ENCODE assay signal across 1 cellular context in the genomic region with DNA sequence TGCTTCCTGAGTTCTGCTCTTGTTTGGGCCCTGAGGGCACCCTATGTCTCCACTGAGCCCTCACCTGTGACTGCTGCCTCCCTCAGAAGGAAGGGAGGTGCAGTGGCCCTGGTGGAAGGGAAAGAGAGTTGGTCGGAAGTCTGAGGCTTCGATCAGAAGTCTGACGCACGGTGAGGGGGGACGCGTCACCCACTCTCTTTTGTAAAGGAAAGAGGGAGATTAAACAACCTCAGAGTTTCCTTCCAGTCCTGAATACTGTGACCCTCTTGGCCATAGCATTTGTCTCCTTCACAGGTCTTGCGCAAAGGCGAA.
TF ChIP-seq lines count a peak whose summit lies in the region.

No MANE protein-coding gene starts in this region.

TF ChIP-seq in H1, 55 proteins besides CTCF, POLR2A, EP300 and RAD21:
- TF ChIP-seq KDM5A (IDR thresholded peaks at IDR 0.05; ENCODE audit: low read length) (no peak), SP4 (IDR thresholded peaks at IDR 0.05; ENCODE audit: low read length) (no peak), TAF7 (optimal IDR thresholded peaks at IDR 0.05; ENCODE audit: borderline replicate concordance, low read depth, low read length) (no peak), TAF1 (IDR thresholded peaks at IDR 0.05; ENCODE audit: low read depth, low read length) (no peak), CBX8 (IDR thresholded peaks at IDR 0.05; ENCODE audit: borderline replicate concordance, low read depth, low read length) (no peak), CREB1 (IDR thresholded peaks at IDR 0.05) (no peak), TBP (IDR thresholded peaks at IDR 0.05; ENCODE audit: low read depth, low read length) (no peak), EGR1 (IDR thresholded peaks at IDR 0.05; ENCODE audit: borderline replicate concordance, low read depth, low read length) (no peak), JUND (IDR thresholded peaks at IDR 0.05; ENCODE audit: low read length) (no peak), ZNF274 (IDR thresholded peaks at IDR 0.05; ENCODE audit: borderline replicate concordance, extremely low read depth, low read length) (no peak)
TF ChIP-seq in H1: peak in this region for 0.
